ENCODE assay signal across 1 cellular context in genomic region chr12:51388066-51388799, GRCh38.
TF ChIP-seq lines count a peak whose summit lies in the region.

No MANE protein-coding gene starts in this region.

TF ChIP-seq in HEK293, 187 proteins besides CTCF, POLR2A, EP300 and RAD21 (continued from another document):
- TF ChIP-seq ZNF26 (tag by site-specific recombination; IDR thresholded peaks at IDR 0.05) (no peak), ZBTB48 (tag by site-specific recombination; IDR thresholded peaks at IDR 0.05) (no peak), ZNF214 (tag by site-specific recombination; IDR thresholded peaks at IDR 0.05; ENCODE audit: borderline replicate concordance) (no peak), SP3 (tag by site-specific recombination; IDR thresholded peaks at IDR 0.05) (no peak), ZNF37A (tag by site-specific recombination; IDR thresholded peaks at IDR 0.05) (no peak), ZBTB6 (tag by site-specific recombination; IDR thresholded peaks at IDR 0.05) (no peak), ZNF677 (tag by site-specific recombination; IDR thresholded peaks at IDR 0.05) (no peak), SP7 (tag by site-specific recombination; IDR thresholded peaks at IDR 0.05) (0 out of 2 replicates have a peak, but pooled peaks have one; percentile 14), ZNF138 (tag by site-specific recombination; IDR thresholded peaks at IDR 0.05; ENCODE audit: borderline replicate concordance) (no peak), BCL11A (tag by site-specific recombination; IDR thresholded peaks at IDR 0.05; ENCODE audit: low read depth) (no peak), ZNF449 (tag by site-specific recombination; IDR thresholded peaks at IDR 0.05) (peak; percentile 98), SCRT2 (tag by site-specific recombination; IDR thresholded peaks at IDR 0.05) (no peak), REST (tag by site-specific recombination; IDR thresholded peaks at IDR 0.05) (no peak), OSR2 (tag by site-specific recombination; IDR thresholded peaks at IDR 0.05) (0 out of 2 replicates have a peak, but pooled peaks have one; percentile 12), ZSCAN23 (tag by site-specific recombination; IDR thresholded peaks at IDR 0.05) (no peak), ZXDB (tag by site-specific recombination; IDR thresholded peaks at IDR 0.05) (no peak), ZFP69B (tag by site-specific recombination; IDR thresholded peaks at IDR 0.05) (no peak), ZSCAN5A (tag by site-specific recombination; IDR thresholded peaks at IDR 0.05) (no peak), ZNF114 (tag by site-specific recombination; IDR thresholded peaks at IDR 0.05) (no peak), ZNF513 (tag by site-specific recombination; IDR thresholded peaks at IDR 0.05) (no peak), ZNF169 (tag by site-specific recombination; IDR thresholded peaks at IDR 0.05) (no peak), ZBTB49 (tag by site-specific recombination; IDR thresholded peaks at IDR 0.05; ENCODE audit: low read depth) (no peak), ZNF518A (tag by site-specific recombination; conservative IDR thresholded peaks at IDR 0.05; ENCODE audit: low read depth) (no peak), ZNF785 (tag by site-specific recombination; IDR thresholded peaks at IDR 0.05) (no peak), KLF7 (tag by site-specific recombination; IDR thresholded peaks at IDR 0.05; ENCODE audit: borderline replicate concordance) (no peak), ZNF366 (tag by site-specific recombination; conservative IDR thresholded peaks at IDR 0.05) (no peak), ZNF175 (tag by site-specific recombination; IDR thresholded peaks at IDR 0.05) (no peak), ZNF335 (tag by site-specific recombination; conservative IDR thresholded peaks at IDR 0.05) (0 out of 2 replicates have a peak, but pooled peaks have one; percentile 17), ZBTB20 (tag by site-specific recombination; IDR thresholded peaks at IDR 0.05) (peak; percentile 67), ZNF155 (tag by site-specific recombination; IDR thresholded peaks at IDR 0.05) (no peak), ZBTB17 (tag by site-specific recombination; IDR thresholded peaks at IDR 0.05) (peak; percentile 69; the same call in 1 of the 2 replicates), ZNF549 (tag by site-specific recombination; IDR thresholded peaks at IDR 0.05) (no peak), TCF7L2 (IDR thresholded peaks at IDR 0.05; ENCODE audit: borderline replicate concordance, low read depth, low read length) (no peak)
TF ChIP-seq in HEK293: peak in this region for 7.
